Comparison of ENCODE assay signal across 32 cellular contexts in the genomic region with DNA sequence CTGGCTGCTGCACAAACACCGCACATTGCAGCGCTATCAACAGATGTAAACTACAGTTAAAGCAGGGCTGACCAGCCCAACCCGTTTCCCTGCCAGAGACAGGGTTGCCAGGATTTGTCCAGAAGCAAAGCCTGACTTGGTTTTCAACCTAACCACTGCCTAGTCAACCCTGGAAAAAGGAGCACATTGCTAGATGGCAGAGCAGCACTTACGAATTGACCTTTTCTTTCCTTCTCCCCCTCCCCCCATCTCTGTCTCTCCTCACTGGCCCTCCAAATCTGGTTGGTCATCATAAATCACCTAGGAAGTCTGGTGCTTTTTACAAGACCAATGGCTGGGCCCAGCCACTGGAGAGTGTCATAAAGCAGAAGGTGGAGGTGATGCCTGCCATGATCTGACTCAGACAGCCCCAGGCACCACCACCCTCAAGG. TPM values are rescaled to one million over a fixed set of nuclear protein-coding genes. Genes with fewer than 3 reads are reported as not detected.
DNase-seq lines count a peak whose midpoint lies in the region; ATAC-seq, FAIRE-seq and TF ChIP-seq lines count a peak whose summit lies in the region.
"Had no signal": no experiment of that assay in that cellular context is flagged by ENCODE, and none has a peak within 500 bp of the region (broad histone marks: within the 10 kb centered on the region; RNA-seq: fewer than 3 reads in every experiment).

No MANE protein-coding gene starts in this region.

- H3K4me3 ChIP-seq in K562 (no peak overlapping the region), stomach (no peak overlapping the region)
- H3K4me3 ChIP-seq: ascending aorta, cardiac muscle cell, colonic mucosa, esophagus muscularis mucosa, heart right ventricle, lower lobe of right lung, transverse colon had no signal

- CTCF ChIA-PET in K562 (lab: Yijun Ruan, JAX; ENCODE audit: low intra/inter-chr PET ratio): no interaction called here

- no peaks in the 10 kb centered on the region for H3K4me1 ChIP-seq in K562 (replicated peaks in 1 of 2; ENCODE audit: control insufficient read depth in 2 of 2, insufficient read depth in 2 of 2, low read length in 2 of 2)
- peaks cover 0 to 9% (median 4%) of the 10 kb centered on the region in 4 donors for H3K4me1 ChIP-seq in stomach
- H3K4me1 ChIP-seq: ascending aorta, colonic mucosa, esophagus muscularis mucosa, heart right ventricle, lower lobe of right lung, transverse colon had no signal

- TF ChIP-seq RAD21 in K562 (CRISPR knock-in tag; conservative IDR thresholded peaks at IDR 0.05 in 1 of 2, IDR thresholded peaks at IDR 0.05 in 1 of 2): no peak

- H3K36me3 ChIP-seq in K562 (ENCODE audit: control insufficient read depth, insufficient read depth, low read length) (peaks cover 94% of the 10 kb centered on the region), stomach (peaks cover 45 to 98% (median 97%) of the 10 kb centered on the region in 4 donors)

- POLR2A ChIA-PET in K562 (lab: Yijun Ruan, JAX): no interaction called here

- no peak overlapping the region for H2AFZ ChIP-seq in K562 (ENCODE audit: low read depth, low read length)

- no peaks in the 10 kb centered on the region for H3K9me1 ChIP-seq in K562 (ENCODE audit: control insufficient read depth, insufficient read depth, low read length)

- TF ChIP-seq POLR2A in K562 (conservative IDR thresholded peaks at IDR 0.05) (no peak), stomach (IDR thresholded peaks at IDR 0.05) (no peak)

- no peak for ATAC-seq in K562
- ATAC-seq in GM21786 (IDR thresholded peaks at IDR 0.05; ENCODE audit: unreplicated experiment): no peak
- ATAC-seq: activated CD4-positive, CD25-positive, alpha-beta regulatory T cell treated with anti-CD3 and anti-CD28 coated beads, Interleukin-2, amount 50 U/mL, for 24 hours; effector memory CD8-positive, alpha-beta T cell; heart right ventricle; lower lobe of right lung; natural killer cell had no signal

- TF ChIP-seq EP300 in K562 (IDR thresholded peaks at IDR 0.05; ENCODE audit: low read length) (no peak), stomach (IDR thresholded peaks at IDR 0.05) (no peak)

- H3K27ac ChIP-seq in K562 (ENCODE audit: extremely low read depth, low read depth, low read length) (no peak overlapping the region), stomach (peak overlapping the region in 1 of 5 donors; percentile 14)
- H3K27ac ChIP-seq: ascending aorta, cardiac muscle cell, colonic mucosa, esophagus muscularis mucosa, heart right ventricle, lower lobe of right lung, transverse colon had no signal

- H3K79me2 ChIP-seq in K562 (ENCODE audit: control insufficient read depth, insufficient read depth, low read length): no peaks in the 10 kb centered on the region

- WGBS in K562 (ENCODE audit: insufficient coverage, low coverage, missing lambda C conversion rate): 90% methylated on average over 4 of the region's 4 CpGs
- WGBS in stomach, 5 donors: 33 to 69% (median 53%) methylated on average over 4 of the region's 4 CpGs

- no peaks in the 10 kb centered on the region for H3K27me3 ChIP-seq in K562 (ENCODE audit: control insufficient read depth in 2 of 2, insufficient read depth in 2 of 2, low read length in 2 of 2)
- no peaks in the 10 kb centered on the region for H3K27me3 ChIP-seq in stomach
- H3K27me3 ChIP-seq: ascending aorta, cardiac muscle cell, colonic mucosa, esophagus muscularis mucosa, heart right ventricle, transverse colon had no signal

- no peak for TF ChIP-seq CTCF in K562 (IDR thresholded peaks at IDR 0.05 in 2 of 3, conservative IDR thresholded peaks at IDR 0.05 in 1 of 3; ENCODE audit: insufficient read depth in 2 of 3, low read depth in 1 of 3, low read length in 3 of 3)
- TF ChIP-seq CTCF in stomach (IDR thresholded peaks at IDR 0.05): no peak

- intact Hi-C loops in K562 (cut with micrococcal nuclease) (no loop called here), stomach (cut with DNase I; ENCODE audit: low total_unique reads) (no loop called here), posterior vena cava (cut with DNase I) (no loop called here)

- no peak overlapping the region for H3K9ac ChIP-seq in K562 (ENCODE audit: insufficient read depth in 1 of 2, low read depth in 2 of 2, low read length in 2 of 2)

- in situ Hi-C loops in K562 (cut with MboI): no loop called here
- in situ Hi-C loops in G401 (cut with HindIII; ENCODE audit: low sequenced_read_pairs): no loop called here

- no peak overlapping the region for H3K4me2 ChIP-seq in K562 (ENCODE audit: insufficient read depth, low read length)

- no peaks in the 10 kb centered on the region for H4K20me1 ChIP-seq in K562 (replicated peaks; ENCODE audit: control insufficient read depth, insufficient read depth, low read length)

- no peaks in the 10 kb centered on the region for H3K9me3 ChIP-seq in K562 (replicated peaks; ENCODE audit: control insufficient read depth, insufficient read depth, low read depth, low read length)
- no peaks in the 10 kb centered on the region for H3K9me3 ChIP-seq in stomach
- H3K9me3 ChIP-seq: ascending aorta, colonic mucosa, esophagus muscularis mucosa, heart right ventricle, lower lobe of right lung, transverse colon had no signal

- DNase-seq in NCI-H510A (lab: John Stamatoyannopoulos, UW) (peak; percentile 21), K562 (ENCODE audit: extremely low read depth in 1 of 4, low spot score in 3 of 4) (no peak), islet precursor cell (peak; percentile 93), stomach (peak; percentile 76), posterior vena cava (ENCODE audit: low spot score) (no peak), NCI-H1694 (lab: John Stamatoyannopoulos, UW) (no peak), G401 (ENCODE audit: low spot score) (no peak)
- DNase-seq: activated CD4-positive, alpha-beta T cell treated with anti-CD3 and anti-CD28 coated beads, Interleukin-2, amount 50 U/mL, for 48 hours; activated gamma-delta T cell treated with Interleukin-2 at 50 U/mL for 16 hours; activated naive CD8-positive, alpha-beta T cell treated with anti-CD3 and anti-CD28 coated beads, Interleukin-2, amount 10 ng/mL, durations not matched to agents 7 days and 5 days; activated T-cell treated with anti-CD3 and anti-CD28 coated beads, Interleukin-2, amount 50 U/mL, for 48 hours; colonic mucosa; effector memory CD8-positive, alpha-beta T cell; foreskin melanocyte; heart right ventricle; kidney glomerular epithelial cell; lower lobe of right lung; natural killer cell; NCI-H1417 treated with DMSO at 0.1 percent for 48 hours; NCI-H2081 treated with DMSO at 0.1 percent for 48 hours; NCI-H226; small intestine; stimulated activated CD4-positive, alpha-beta T cell treated with anti-CD3 and anti-CD28 coated beads, Interleukin-2, amount 100 ng/mL, for 48 hours; T-helper 1 cell; transverse colon had no signal

- no peak for FAIRE-seq in K562 (lab: Jason Lieb, UNC)
- FAIRE-seq: GM12892, small intestine, TTC549 had no signal

- BruUV-seq in K562 (replicated peaks; lab: Mats Ljungman, UMichigan): no TSS peak

TF ChIP-seq in K562, 482 proteins besides CTCF, POLR2A, EP300 and RAD21 (continues in another document):
- TF ChIP-seq ZNF316 (IDR thresholded peaks at IDR 0.05): peak; percentile 28
- TF ChIP-seq, protein P1, sequence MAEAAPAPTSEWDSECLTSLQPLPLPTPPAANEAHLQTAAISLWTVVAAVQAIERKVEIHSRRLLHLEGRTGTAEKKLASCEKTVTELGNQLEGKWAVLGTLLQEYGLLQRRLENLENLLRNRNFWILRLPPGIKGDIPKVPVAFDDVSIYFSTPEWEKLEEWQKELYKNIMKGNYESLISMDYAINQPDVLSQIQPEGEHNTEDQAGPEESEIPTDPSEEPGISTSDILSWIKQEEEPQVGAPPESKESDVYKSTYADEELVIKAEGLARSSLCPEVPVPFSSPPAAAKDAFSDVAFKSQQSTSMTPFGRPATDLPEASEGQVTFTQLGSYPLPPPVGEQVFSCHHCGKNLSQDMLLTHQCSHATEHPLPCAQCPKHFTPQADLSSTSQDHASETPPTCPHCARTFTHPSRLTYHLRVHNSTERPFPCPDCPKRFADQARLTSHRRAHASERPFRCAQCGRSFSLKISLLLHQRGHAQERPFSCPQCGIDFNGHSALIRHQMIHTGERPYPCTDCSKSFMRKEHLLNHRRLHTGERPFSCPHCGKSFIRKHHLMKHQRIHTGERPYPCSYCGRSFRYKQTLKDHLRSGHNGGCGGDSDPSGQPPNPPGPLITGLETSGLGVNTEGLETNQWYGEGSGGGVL (CRISPR knock-in tag; IDR thresholded peaks at IDR 0.05): no peak
- 0 out of 2 replicates have a peak, but pooled peaks have one; percentile 4 for TF ChIP-seq C11orf30 (IDR thresholded peaks at IDR 0.05; ENCODE audit: low read depth)

RNA-seq across cellular contexts. Expression of a gene that starts 51.3 kb away (rescaled TPM):
- 196 and 208 TPM in 2 replicates for total RNA-seq in K562 (2011; cell fraction: chromatin; rRNA removed; ENCODE audit: low replicate concordance)
- total RNA-seq in K562 (2011; cell fraction: nucleolus; rRNA removed): 111 and 115 TPM in 2 replicates
- total RNA-seq in K562 (2011; cell fraction: nucleoplasm; rRNA removed): 176 and 215 TPM in 2 replicates
- total RNA-seq in K562 (2014; rRNA removed): 22.0 and 27.1 TPM in 2 replicates
- total RNA-seq in K562 (2014; rRNA removed; fragmentation: Illumina TruSeq; extraction: Trizol): 36.7 and 38.2 TPM in 2 replicates
- total RNA-seq in K562 (2015; rRNA removed; fragmentation: Illumina TruSeq; extraction: Trizol): 22.8 and 24.9 TPM in 2 replicates
- 50.0 and 50.9 TPM in 2 replicates for total RNA-seq in K562 (2021)
- 36.9 and 39.3 TPM in 2 replicates for polyA plus RNA-seq in K562 (2011; rRNA removed)
- 16.2 and 21.3 TPM in 2 replicates for polyA plus RNA-seq in K562 (2011; cell fraction: cytosol; rRNA removed)
- polyA plus RNA-seq in K562 (2011; cell fraction: nucleus; rRNA removed): 213 and 222 TPM in 2 replicates
- polyA plus RNA-seq in K562 (2012): 29.2 and 34.4 TPM in 2 replicates
- 38.4 and 44.0 TPM in 2 replicates for polyA plus RNA-seq in K562 (2014; fragmentation: Illumina TruSeq; extraction: Trizol)
- 10 to 100 TPM; 41.9 to 53.0 TPM for polyA plus RNA-seq in K562 (2014; fragmentation: Nextera tagmentation; extraction: Ambion mirVana)
- 51.4 and 56.6 TPM in 2 replicates for polyA plus RNA-seq in K562 (2014; rRNA removed)
- polyA minus RNA-seq in K562 (2011; rRNA and poly(A)+ RNA removed): 23.8 and 24.3 TPM in 2 replicates
- 13.1 and 13.5 TPM in 2 replicates for polyA minus RNA-seq in K562 (2011; cell fraction: cytosol; rRNA and poly(A)+ RNA removed)
- polyA minus RNA-seq in K562 (2011; cell fraction: nucleus; rRNA and poly(A)+ RNA removed): 48.6 and 58.3 TPM in 2 replicates
- total RNA-seq in stomach: 100 to 1,000 TPM in 3 of 5 donors, 10 to 100 TPM in 2; 62.6 to 241 (median 122) TPM
- polyA plus RNA-seq in stomach: 10 to 100 TPM; 16.6 to 54.1 (median 19.7) TPM
- total RNA-seq in posterior vena cava: 10 to 100 TPM; 17.5 to 20.0 TPM
- 7.4 and 8.6 TPM in 2 replicates for total RNA-seq in G401 (2014; rRNA removed; shearing (Covaris generic))

Comparison
In these comparisons a context has a peak if more than half of its experiments do, and no peak if none do; other contexts are left out.
1. DNase-seq: peak in NCI-H510A (single experiment), islet precursor cell (single experiment) and stomach (single experiment); none in K562 (0 of 4), posterior vena cava (single experiment), NCI-H1694 (single experiment) and G401 (single experiment).